ENCODE assay signal across 17 cellular contexts in genomic region chr14:38145142-38145541, GRCh38.
"Had no signal": no experiment of that assay in that cellular context is flagged by ENCODE, and none has a peak within 500 bp of the region (broad histone marks: within the 10 kb centered on the region; RNA-seq: fewer than 3 reads in every experiment).

No MANE protein-coding gene starts in this region.

- H3K36me3 Mint-ChIP-seq: activated naive CD8-positive, alpha-beta T cell treated with anti-CD3 and anti-CD28 coated beads for 36 hours; natural killer cell; stimulated activated memory B cell treated with anti-CD40 and anti-IgM and Interleukin-4, amounts not matched to agents 10 μg/mL and 1 μg/mL and 100 μg/mL, for 72 hours had no signal

- DNase-seq: activated CD4-positive, alpha-beta T cell treated with anti-CD3 and anti-CD28 coated beads for 1 hour; activated CD4-positive, alpha-beta T cell treated with anti-CD3 and anti-CD28 coated beads, Interleukin-2, amount 50 U/mL, for 4 hours; activated gamma-delta T cell; activated naive CD8-positive, alpha-beta T cell treated with anti-CD3 and anti-CD28 coated beads for 36 hours; activated T-cell treated with anti-CD3 and anti-CD28 coated beads, Interleukin-2, amount 50 U/mL, for 4 hours; amygdala; body of pancreas; head of caudate nucleus; mesenchymal stem cell; natural killer cell; posterior cingulate gyrus; retina had no signal

- H3K9me3 ChIP-seq: body of pancreas, neutrophil had no signal

- H3K27me3 Mint-ChIP-seq: activated naive CD8-positive, alpha-beta T cell treated with anti-CD3 and anti-CD28 coated beads for 36 hours; central memory CD8-positive, alpha-beta T cell; stimulated activated memory B cell treated with anti-CD40 and anti-IgM and Interleukin-4, amounts not matched to agents 10 μg/mL and 1 μg/mL and 100 μg/mL, for 72 hours had no signal

- FAIRE-seq: frontal cortex had no signal

- H3K4me3 ChIP-seq: body of pancreas, coronary artery had no signal

- H3K27ac Mint-ChIP-seq: activated naive CD8-positive, alpha-beta T cell treated with anti-CD3 and anti-CD28 coated beads for 36 hours; natural killer cell; stimulated activated memory B cell treated with anti-CD40 and anti-IgM and Interleukin-4, amounts not matched to agents 10 μg/mL and 1 μg/mL and 100 μg/mL, for 72 hours had no signal

- H3K9me3 Mint-ChIP-seq: activated naive CD8-positive, alpha-beta T cell treated with anti-CD3 and anti-CD28 coated beads for 36 hours; activated T-cell treated with anti-CD3 and anti-CD28 coated beads, Interleukin-2, amount 50 U/mL, for 4 hours; central memory CD8-positive, alpha-beta T cell; natural killer cell had no signal

- H3K4me3 Mint-ChIP-seq: activated naive CD8-positive, alpha-beta T cell treated with anti-CD3 and anti-CD28 coated beads for 36 hours; activated T-cell treated with anti-CD3 and anti-CD28 coated beads, Interleukin-2, amount 50 U/mL, for 4 hours; central memory CD8-positive, alpha-beta T cell; natural killer cell; stimulated activated memory B cell treated with anti-CD40 and anti-IgM and Interleukin-4, amounts not matched to agents 10 μg/mL and 1 μg/mL and 100 μg/mL, for 72 hours had no signal

- ATAC-seq: activated T-cell treated with anti-CD3 and anti-CD28 coated beads, Interleukin-2, amount 50 U/mL, for 4 hours; body of pancreas; natural killer cell; stimulated activated memory B cell treated with anti-CD40 and anti-IgM and Interleukin-4, amounts not matched to agents 10 μg/mL and 1 μg/mL and 100 μg/mL, for 72 hours had no signal

- H3K27ac ChIP-seq: body of pancreas, coronary artery, neutrophil had no signal

- H3K4me1 Mint-ChIP-seq: natural killer cell; stimulated activated memory B cell treated with anti-CD40 and anti-IgM and Interleukin-4, amounts not matched to agents 10 μg/mL and 1 μg/mL and 100 μg/mL, for 72 hours had no signal

- H3K27me3 ChIP-seq: body of pancreas, neutrophil had no signal

- H3K36me3 ChIP-seq: neutrophil had no signal
